In genomic region chr9:35935261-35935660, GRCh38 we compare ENCODE assay signal across 1 cellular context.
TF ChIP-seq lines count a peak whose summit lies in the region.

No MANE protein-coding gene starts in this region.

TF ChIP-seq in SK-N-SH, 30 proteins besides CTCF, POLR2A, EP300 and RAD21 (continued from another document):
- TF ChIP-seq PBX3 (IDR thresholded peaks at IDR 0.05), result no peak
- no peak for TF ChIP-seq ELF1 (IDR thresholded peaks at IDR 0.05)
- no peak for TF ChIP-seq USF1 (IDR thresholded peaks at IDR 0.05; ENCODE audit: borderline replicate concordance, low read depth)
- no peak for TF ChIP-seq TEAD4 (IDR thresholded peaks at IDR 0.05; ENCODE audit: borderline replicate concordance, insufficient read depth)
- TF ChIP-seq GATA2 (CRISPR knock-in tag; IDR thresholded peaks at IDR 0.05), result no peak
- no peak for TF ChIP-seq SIN3A (IDR thresholded peaks at IDR 0.05; ENCODE audit: borderline replicate concordance, low read depth, low read length)
- TF ChIP-seq RFX5 (IDR thresholded peaks at IDR 0.05; ENCODE audit: low read length), result no peak
- TF ChIP-seq JUND (IDR thresholded peaks at IDR 0.05), result no peak
- TF ChIP-seq FOXJ3 (CRISPR knock-in tag; IDR thresholded peaks at IDR 0.05), result no peak
- TF ChIP-seq NFIC (IDR thresholded peaks at IDR 0.05; ENCODE audit: borderline replicate concordance), result no peak
- TF ChIP-seq MEF2A (IDR thresholded peaks at IDR 0.05; ENCODE audit: borderline replicate concordance, low read depth), result no peak
- no peak for TF ChIP-seq FOSL2 (IDR thresholded peaks at IDR 0.05; ENCODE audit: borderline replicate concordance, low read depth)
